1 cellular context compared by ENCODE assay signal in the genomic region with DNA sequence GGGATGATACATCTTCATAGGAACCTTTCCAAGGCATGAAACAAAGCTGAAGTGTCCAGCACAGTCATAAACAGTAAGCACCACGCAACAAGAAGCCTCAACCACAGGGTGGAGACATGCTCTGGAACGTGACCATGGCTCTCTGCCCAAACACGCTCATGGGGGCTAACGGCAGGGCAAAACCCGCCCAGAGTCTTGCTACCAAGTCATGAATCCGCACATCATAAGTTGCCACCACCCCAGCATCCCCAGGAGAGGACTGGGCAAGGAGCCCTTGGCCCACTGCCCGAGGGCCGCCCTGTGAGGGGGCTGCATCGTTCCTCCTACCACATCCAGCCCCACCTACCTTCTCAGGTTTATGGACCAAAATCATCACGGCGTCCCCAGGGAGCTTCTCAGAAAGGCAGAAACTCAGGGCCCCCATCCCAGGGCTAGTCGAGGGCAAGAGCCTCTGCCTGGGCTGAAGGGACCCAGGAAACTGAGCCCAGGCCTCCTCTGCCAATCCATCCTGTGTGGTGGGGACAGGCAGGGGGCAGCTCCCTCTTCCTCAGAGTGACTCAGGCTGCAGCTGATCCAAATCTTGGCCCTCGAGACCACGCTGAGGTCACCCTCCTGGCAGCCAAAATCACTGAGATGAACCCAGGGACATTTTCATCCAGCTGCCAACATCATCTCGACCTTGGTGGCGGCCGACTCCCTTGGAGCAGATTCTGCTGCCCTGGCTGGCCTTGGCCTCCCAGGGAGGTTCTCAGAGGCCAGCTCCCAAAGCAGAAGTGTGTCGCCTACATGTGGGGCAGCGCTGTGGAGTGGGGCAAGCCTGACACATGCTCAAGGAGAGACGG.
TF ChIP-seq lines count a peak whose summit lies in the region.

No MANE protein-coding gene starts in this region.

TF ChIP-seq in HepG2, 621 proteins besides CTCF, POLR2A, EP300 and RAD21 (continued from another document):
- TF ChIP-seq, protein P1, sequence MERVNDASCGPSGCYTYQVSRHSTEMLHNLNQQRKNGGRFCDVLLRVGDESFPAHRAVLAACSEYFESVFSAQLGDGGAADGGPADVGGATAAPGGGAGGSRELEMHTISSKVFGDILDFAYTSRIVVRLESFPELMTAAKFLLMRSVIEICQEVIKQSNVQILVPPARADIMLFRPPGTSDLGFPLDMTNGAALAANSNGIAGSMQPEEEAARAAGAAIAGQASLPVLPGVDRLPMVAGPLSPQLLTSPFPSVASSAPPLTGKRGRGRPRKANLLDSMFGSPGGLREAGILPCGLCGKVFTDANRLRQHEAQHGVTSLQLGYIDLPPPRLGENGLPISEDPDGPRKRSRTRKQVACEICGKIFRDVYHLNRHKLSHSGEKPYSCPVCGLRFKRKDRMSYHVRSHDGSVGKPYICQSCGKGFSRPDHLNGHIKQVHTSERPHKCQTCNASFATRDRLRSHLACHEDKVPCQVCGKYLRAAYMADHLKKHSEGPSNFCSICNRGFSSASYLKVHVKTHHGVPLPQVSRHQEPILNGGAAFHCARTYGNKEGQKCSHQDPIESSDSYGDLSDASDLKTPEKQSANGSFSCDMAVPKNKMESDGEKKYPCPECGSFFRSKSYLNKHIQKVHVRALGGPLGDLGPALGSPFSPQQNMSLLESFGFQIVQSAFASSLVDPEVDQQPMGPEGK (CRISPR knock-in tag; IDR thresholded peaks at IDR 0.05): no peak
- TF ChIP-seq SIN3B (IDR thresholded peaks at IDR 0.05; ENCODE audit: low read length) (no peak), RBM39 (IDR thresholded peaks at IDR 0.05; ENCODE audit: low read depth, low read length, poor library complexity, severe bottlenecking) (no peak), HIVEP1 (CRISPR knock-in tag; IDR thresholded peaks at IDR 0.05) (no peak)
- TF ChIP-seq, protein P2, sequence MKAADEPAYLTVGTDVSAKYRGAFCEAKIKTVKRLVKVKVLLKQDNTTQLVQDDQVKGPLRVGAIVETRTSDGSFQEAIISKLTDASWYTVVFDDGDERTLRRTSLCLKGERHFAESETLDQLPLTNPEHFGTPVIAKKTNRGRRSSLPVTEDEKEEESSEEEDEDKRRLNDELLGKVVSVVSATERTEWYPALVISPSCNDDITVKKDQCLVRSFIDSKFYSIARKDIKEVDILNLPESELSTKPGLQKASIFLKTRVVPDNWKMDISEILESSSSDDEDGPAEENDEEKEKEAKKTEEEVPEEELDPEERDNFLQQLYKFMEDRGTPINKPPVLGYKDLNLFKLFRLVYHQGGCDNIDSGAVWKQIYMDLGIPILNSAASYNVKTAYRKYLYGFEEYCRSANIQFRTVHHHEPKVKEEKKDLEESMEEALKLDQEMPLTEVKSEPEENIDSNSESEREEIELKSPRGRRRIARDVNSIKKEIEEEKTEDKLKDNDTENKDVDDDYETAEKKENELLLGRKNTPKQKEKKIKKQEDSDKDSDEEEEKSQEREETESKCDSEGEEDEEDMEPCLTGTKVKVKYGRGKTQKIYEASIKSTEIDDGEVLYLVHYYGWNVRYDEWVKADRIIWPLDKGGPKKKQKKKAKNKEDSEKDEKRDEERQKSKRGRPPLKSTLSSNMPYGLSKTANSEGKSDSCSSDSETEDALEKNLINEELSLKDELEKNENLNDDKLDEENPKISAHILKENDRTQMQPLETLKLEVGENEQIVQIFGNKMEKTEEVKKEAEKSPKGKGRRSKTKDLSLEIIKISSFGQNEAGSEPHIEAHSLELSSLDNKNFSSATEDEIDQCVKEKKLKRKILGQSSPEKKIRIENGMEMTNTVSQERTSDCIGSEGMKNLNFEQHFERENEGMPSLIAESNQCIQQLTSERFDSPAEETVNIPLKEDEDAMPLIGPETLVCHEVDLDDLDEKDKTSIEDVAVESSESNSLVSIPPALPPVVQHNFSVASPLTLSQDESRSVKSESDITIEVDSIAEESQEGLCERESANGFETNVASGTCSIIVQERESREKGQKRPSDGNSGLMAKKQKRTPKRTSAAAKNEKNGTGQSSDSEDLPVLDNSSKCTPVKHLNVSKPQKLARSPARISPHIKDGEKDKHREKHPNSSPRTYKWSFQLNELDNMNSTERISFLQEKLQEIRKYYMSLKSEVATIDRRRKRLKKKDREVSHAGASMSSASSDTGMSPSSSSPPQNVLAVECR (CRISPR knock-in tag; IDR thresholded peaks at IDR 0.05; ENCODE audit: borderline replicate concordance): no peak
- TF ChIP-seq, protein P3, sequence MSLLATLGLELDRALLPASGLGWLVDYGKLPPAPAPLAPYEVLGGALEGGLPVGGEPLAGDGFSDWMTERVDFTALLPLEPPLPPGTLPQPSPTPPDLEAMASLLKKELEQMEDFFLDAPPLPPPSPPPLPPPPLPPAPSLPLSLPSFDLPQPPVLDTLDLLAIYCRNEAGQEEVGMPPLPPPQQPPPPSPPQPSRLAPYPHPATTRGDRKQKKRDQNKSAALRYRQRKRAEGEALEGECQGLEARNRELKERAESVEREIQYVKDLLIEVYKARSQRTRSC (CRISPR knock-in tag; IDR thresholded peaks at IDR 0.05; ENCODE audit: low read depth): no peak
